ENCODE assay signal across 8 cellular contexts in genomic region chr2:189581354-189582139, GRCh38. TPM values are rescaled to one million over a fixed set of nuclear protein-coding genes. Genes with fewer than 3 reads are reported as not detected.
DNase-seq lines count a peak whose midpoint lies in the region; ATAC-seq and TF ChIP-seq lines count a peak whose summit lies in the region.

No MANE protein-coding gene starts in this region.

- ATAC-seq in CD4-positive, alpha-beta T cell (ENCODE audit: poor library complexity) = peak; percentile 5
- peak; percentile 8 for ATAC-seq in HG02642 (IDR thresholded peaks at IDR 0.05; ENCODE audit: poor library complexity, unreplicated experiment)
- ATAC-seq in activated T-cell treated with anti-CD3 and anti-CD28 coated beads, Interleukin-2, amount 50 U/mL, for 4 hours = peak; percentile 4 to 5
- peak; percentile 5 to 30 (median 18) for ATAC-seq in heart left ventricle
- no peak for ATAC-seq in HG03135 (IDR thresholded peaks at IDR 0.05; ENCODE audit: unreplicated experiment)

- H3K36me3 ChIP-seq in heart left ventricle = peaks cover 0 to 17% (median 0%) of the 10 kb centered on the region in 9 donors
- H3K36me3 ChIP-seq in prostate gland = no peaks in the 10 kb centered on the region

- H3K27ac ChIP-seq in CD4-positive, alpha-beta T cell (ENCODE audit: low read depth, low read length) = peak overlapping the region; percentile 66
- peak overlapping the region; percentile 90 to 99 (median 96) for H3K27ac ChIP-seq in heart left ventricle
- peak overlapping the region; percentile 83 to 86 for H3K27ac ChIP-seq in prostate gland

- peaks cover 48% of the 10 kb centered on the region for H3K4me1 Mint-ChIP-seq in CD4-positive, alpha-beta T cell (ENCODE audit: low read depth)
- peaks cover 40% of the 10 kb centered on the region for H3K4me1 Mint-ChIP-seq in activated T-cell treated with anti-CD3 and anti-CD28 coated beads, Interleukin-2, amount 50 U/mL, for 4 hours (ENCODE audit: low read depth)

- H3K4me1 ChIP-seq in heart left ventricle (peaks cover 0 to 60% (median 32%) of the 10 kb centered on the region in 12 donors), prostate gland (replicated peaks) (no peaks in the 10 kb centered on the region)

- peak in 4 of 10 experiments; percentile 3 to 36 (median 8) for DNase-seq in CD4-positive, alpha-beta T cell
- no peak for DNase-seq in activated T-cell treated with anti-CD3 and anti-CD28 coated beads, Interleukin-2, amount 50 U/mL, for 4 hours
- DNase-seq in heart left ventricle (peak; percentile 20 to 66 (median 30)), prostate gland (ENCODE audit: low spot score) (peak; percentile 33), foreskin melanocyte (no peak), superior temporal gyrus (ENCODE audit: extremely low spot score) (no peak)

- POLR2A ChIA-PET in CD4-positive, alpha-beta T cell (lab: Charles Lee) = interaction anchor here (0.9 to 2.3 kb wide), 14 partner anchors 8 to 762 kb away, joined by 3 to 28 read pairs (median 6); partner anchors contain the start of genes ASNSD1, INPP1, ORMDL1 and OSGEPL1

- no peak for TF ChIP-seq CTCF in CD4-positive, alpha-beta T cell (IDR thresholded peaks at IDR 0.05)
- TF ChIP-seq CTCF in heart left ventricle (IDR thresholded peaks at IDR 0.05) (peak in 1 of 12 donors; percentile 21), prostate gland (IDR thresholded peaks at IDR 0.05) (no peak)

- H3K9me3 Mint-ChIP-seq in CD4-positive, alpha-beta T cell = no peaks in the 10 kb centered on the region
- no peaks in the 10 kb centered on the region for H3K9me3 Mint-ChIP-seq in activated T-cell treated with anti-CD3 and anti-CD28 coated beads, Interleukin-2, amount 50 U/mL, for 4 hours

- H3K27ac Mint-ChIP-seq in CD4-positive, alpha-beta T cell = peak overlapping the region; percentile 83

- CTCF ChIA-PET in CD4-positive, alpha-beta T cell (lab: Charles Lee) = no interaction called here

- intact Hi-C loops in CD4-positive, alpha-beta T cell (cut with DNase I, micrococcal nuclease) = loop anchor here (1.0 to 5.0 kb wide), 3 partner anchors 11 to 139 kb away; partner anchors contain the start of genes ASNSD1 (in 1 of the 2) and WDR75 (in 1 of the 2)
- intact Hi-C loops in heart left ventricle (cut with DNase I) = loop anchor here in 5 of 10 donors (2.0 to 5.0 kb wide), 5 partner anchors 29 to 114 kb away; no protein-coding TSS in a partner anchor
- intact Hi-C loops in prostate gland (cut with DNase I) = loop anchor here (5.0 to 10.0 kb wide), 2 partner anchors 34 to 117 kb away; no protein-coding TSS in a partner anchor

- WGBS in heart left ventricle, 4 donors = 20 to 27% (median 24%) methylated on average over 21 to 22 of the region's 22 CpGs
- 18% methylated on average over 22 of the region's 22 CpGs for WGBS in prostate gland

- peak overlapping the region; percentile 22 to 89 (median 75) for H3K4me3 ChIP-seq in heart left ventricle
- peak overlapping the region; percentile 54 to 65 for H3K4me3 ChIP-seq in prostate gland

- TF ChIP-seq POLR2A in heart left ventricle (IDR thresholded peaks at IDR 0.05) = no peak
- no peak for TF ChIP-seq POLR2A in prostate gland (IDR thresholded peaks at IDR 0.05)

- peak overlapping the region; percentile 95 for H3K4me3 Mint-ChIP-seq in CD4-positive, alpha-beta T cell
- H3K4me3 Mint-ChIP-seq in activated T-cell treated with anti-CD3 and anti-CD28 coated beads, Interleukin-2, amount 50 U/mL, for 4 hours = peak overlapping the region; percentile 84

- no peaks in the 10 kb centered on the region for H3K9me3 ChIP-seq in CD4-positive, alpha-beta T cell (ENCODE audit: control insufficient read depth, low read length)
- H3K9me3 ChIP-seq in heart left ventricle = no peaks in the 10 kb centered on the region
- no peaks in the 10 kb centered on the region for H3K9me3 ChIP-seq in prostate gland

- H3K36me3 Mint-ChIP-seq in CD4-positive, alpha-beta T cell (ENCODE audit: low read depth) = peaks cover 17% of the 10 kb centered on the region
- no peaks in the 10 kb centered on the region for H3K36me3 Mint-ChIP-seq in activated T-cell treated with anti-CD3 and anti-CD28 coated beads, Interleukin-2, amount 50 U/mL, for 4 hours (ENCODE audit: insufficient read depth)

- H3K27me3 Mint-ChIP-seq in CD4-positive, alpha-beta T cell = peaks cover 9% of the 10 kb centered on the region
- H3K27me3 Mint-ChIP-seq in activated T-cell treated with anti-CD3 and anti-CD28 coated beads, Interleukin-2, amount 50 U/mL, for 4 hours (ENCODE audit: low read depth) = peaks cover 24% of the 10 kb centered on the region

- no peaks in the 10 kb centered on the region for H3K27me3 ChIP-seq in CD4-positive, alpha-beta T cell (ENCODE audit: control insufficient read depth, insufficient read depth, low read length)
- H3K27me3 ChIP-seq in heart left ventricle = no peaks in the 10 kb centered on the region
- no peaks in the 10 kb centered on the region for H3K27me3 ChIP-seq in prostate gland (replicated peaks; ENCODE audit: insufficient read depth)

RNA-seq across cellular contexts. Expression of gene SLC40A1, which starts 1.0 kb away (rescaled TPM):
- 1 to 10 TPM; 7.4 to 8.2 TPM for total RNA-seq in CD4-positive, alpha-beta T cell
- total RNA-seq in activated T-cell treated with anti-CD3 and anti-CD28 coated beads, Interleukin-2, amount 50 U/mL, for 4 hours = 1 to 10 TPM; 2.1 to 4.6 (median 2.4) TPM
- total RNA-seq in heart left ventricle = 100 to 1,000 TPM in 2 of 9 donors, 10 to 100 TPM in 7; 21.9 to 109 (median 42.9) TPM
- polyA plus RNA-seq in heart left ventricle = 10 to 100 TPM; 10.2 to 20.3 TPM
- total RNA-seq in prostate gland = 100 to 1,000 TPM in 1 of 2 donors, 10 to 100 TPM in 1; 86.7 to 169 TPM

Comparison
In these comparisons a context has a peak if more than half of its experiments do, and no peak if none do; other contexts are left out.
1. DNase-seq: peak in heart left ventricle (5 of 5) and prostate gland (single experiment); none in activated T-cell treated with anti-CD3 and anti-CD28 coated beads, Interleukin-2, amount 50 U/mL, for 4 hours (single experiment), foreskin melanocyte (single experiment) and superior temporal gyrus (single experiment).
2. Peak in every context shown above with its lines, with median percentiles within 50 percentile points of each other: H3K27ac ChIP-seq.